Comparison of ENCODE assay signal across 11 cellular contexts in genomic region chr11:48017105-48017874, GRCh38. TPM values are rescaled to one million over a fixed set of nuclear protein-coding genes. Genes with fewer than 3 reads are reported as not detected.
DNase-seq lines count a peak whose midpoint lies in the region; ATAC-seq, FAIRE-seq and TF ChIP-seq lines count a peak whose summit lies in the region.
"Had no signal": no experiment of that assay in that cellular context is flagged by ENCODE, and none has a peak within 500 bp of the region (broad histone marks: within the 10 kb centered on the region; RNA-seq: fewer than 3 reads in every experiment).

No MANE protein-coding gene starts in this region.

- peaks cover 0 to 26% of the 10 kb centered on the region in 2 experiments; a peak in 2 of 4 replicates for H3K79me2 ChIP-seq in H1 (ENCODE audit: control insufficient read depth in 1 of 2, insufficient read depth in 2 of 2, low read length in 2 of 2)

- no peak overlapping the region for H2BK5ac ChIP-seq in H1 (ENCODE audit: low read depth, low read length)

- peak; percentile 82 for ATAC-seq in stimulated activated naive CD8-positive, alpha-beta T cell treated with anti-CD3 and anti-CD28 coated beads, Interleukin-15, amount 100 ng/mL, for 72 hours
- no peak for ATAC-seq in GM21528 (IDR thresholded peaks at IDR 0.05; ENCODE audit: low FRiP score, unreplicated experiment)

- WGBS in H1 (ENCODE audit: extremely low coverage in 1 of 2, insufficient coverage in 1 of 2, insufficient read length in 1 of 2, insufficient replicate concordance in 2 of 2, low coverage in 1 of 2, low lambda C conversion rate in 2 of 2, missing lambda C conversion rate in 1 of 2), 2 experiments = 83% methylated on average over 1 of the region's 1 CpG; no CpG with 5 or more reads in 1 of the 2 experiments
- 39 to 69% (median 55%) methylated on average over 1 of the region's 1 CpG for WGBS in ovary, 3 donors

- no peaks in the 10 kb centered on the region; a peak in 2 of 7 replicates for H3K27me3 ChIP-seq in H1 (replicated peaks in 1 of 4; ENCODE audit: control insufficient read depth in 3 of 4, extremely low read depth in 1 of 4, insufficient read depth in 3 of 4, low read length in 3 of 4)
- H3K27me3 ChIP-seq in vagina = no peaks in the 10 kb centered on the region
- no peaks in the 10 kb centered on the region for H3K27me3 ChIP-seq in ovary
- H3K27me3 ChIP-seq: suprapubic skin had no signal

- H3K36me3 ChIP-seq in H1 (ENCODE audit: control insufficient read depth in 2 of 4, insufficient read depth in 4 of 4, low read length in 3 of 4) = no peaks in the 10 kb centered on the region
- H3K36me3 ChIP-seq in vagina = no peaks in the 10 kb centered on the region
- H3K36me3 ChIP-seq in ovary = no peaks in the 10 kb centered on the region
- H3K36me3 ChIP-seq: suprapubic skin had no signal

- H3K23me2 ChIP-seq in H1 (ENCODE audit: low read depth, low read length) = no peaks in the 10 kb centered on the region; the same call in 1 of the 2 replicates

- no peak overlapping the region for H2AFZ ChIP-seq in H1 (ENCODE audit: low read length)

- H3K4me3 Mint-ChIP-seq in stimulated activated naive CD8-positive, alpha-beta T cell treated with anti-CD3 and anti-CD28 coated beads, Interleukin-15, amount 100 ng/mL, for 72 hours = peak overlapping the region; percentile 55 to 59

- H4K20me1 ChIP-seq in H1 (replicated peaks in 1 of 2; ENCODE audit: control insufficient read depth in 1 of 2, insufficient read depth in 2 of 2, low read length in 2 of 2) = peaks cover 3 to 5% of the 10 kb centered on the region in 2 experiments

- H3K79me1 ChIP-seq in H1 (ENCODE audit: low read depth, low read length) = peaks cover 10% of the 10 kb centered on the region; the same call in 1 of the 2 replicates

- no peak overlapping the region for H4K5ac ChIP-seq in H1 (ENCODE audit: insufficient read length, low read depth, low read length)

- FAIRE-seq in H1 (lab: Jason Lieb, UNC) = no peak

- H2BK12ac ChIP-seq in H1 (ENCODE audit: low read depth, low read length) = no peak overlapping the region

- TF ChIP-seq EP300 in H1 (IDR thresholded peaks at IDR 0.05; ENCODE audit: borderline replicate concordance in 1 of 2, low read depth in 2 of 2, low read length in 2 of 2) = no peak
- no peak for TF ChIP-seq EP300 in ovary (IDR thresholded peaks at IDR 0.05)

- H3K14ac ChIP-seq in H1 (ENCODE audit: insufficient read length) = no peak overlapping the region

- H3K18ac ChIP-seq in H1 (ENCODE audit: extremely low read depth, low read length) = no peak overlapping the region

- no peak overlapping the region for H4K8ac ChIP-seq in H1 (ENCODE audit: extremely low read depth, insufficient read depth, low read length)

- no peak overlapping the region for H3K56ac ChIP-seq in H1 (replicated peaks; ENCODE audit: insufficient read length, low read depth, low read length)

- TF ChIP-seq RAD21 in H1 (IDR thresholded peaks at IDR 0.05 in 1 of 2, conservative IDR thresholded peaks at IDR 0.05 in 1 of 2; ENCODE audit: low read depth in 2 of 2, low read length in 2 of 2) = no peak

- peak overlapping the region; percentile 48 to 75 for H3K27ac Mint-ChIP-seq in stimulated activated naive CD8-positive, alpha-beta T cell treated with anti-CD3 and anti-CD28 coated beads, Interleukin-15, amount 100 ng/mL, for 72 hours

- H3K4me2 ChIP-seq in H1 (ENCODE audit: insufficient read depth in 1 of 2, low read depth in 2 of 2, low read length in 2 of 2) = peak overlapping the region in 1 of 2 experiments; percentile 75; a peak in 1 of 4 replicates

- no peak overlapping the region for H2AK5ac ChIP-seq in H1 (ENCODE audit: low read depth, low read length)

- H3K4me1 ChIP-seq in H1 (replicated peaks in 1 of 4; ENCODE audit: control insufficient read depth in 3 of 4, insufficient read depth in 4 of 4, low read length in 3 of 4) (peaks cover 7 to 18% (median 13%) of the 10 kb centered on the region in 4 experiments), vagina (peaks cover 10% of the 10 kb centered on the region), ovary (ENCODE audit: insufficient read depth) (no peaks in the 10 kb centered on the region)

- no peak overlapping the region for H3K27ac ChIP-seq in H1 (ENCODE audit: low read depth, low read length)
- no peak overlapping the region for H3K27ac ChIP-seq in vagina
- no peak overlapping the region for H3K27ac ChIP-seq in ovary
- H3K27ac ChIP-seq: suprapubic skin had no signal

- no peaks in the 10 kb centered on the region for H3K9me3 Mint-ChIP-seq in stimulated activated naive CD8-positive, alpha-beta T cell treated with anti-CD3 and anti-CD28 coated beads, Interleukin-15, amount 100 ng/mL, for 72 hours

- no peak overlapping the region for H2BK15ac ChIP-seq in H1 (ENCODE audit: low read length)

- TF ChIP-seq CTCF in H1 (IDR thresholded peaks at IDR 0.05; ENCODE audit: control extremely low read depth in 1 of 3, insufficient read depth in 1 of 3, low read depth in 1 of 3, low read length in 3 of 3) (no peak), vagina (IDR thresholded peaks at IDR 0.05) (no peak), ovary (IDR thresholded peaks at IDR 0.05) (no peak)

- no peak overlapping the region for H3K4me3 ChIP-seq in H1 (ENCODE audit: extremely low read depth in 1 of 4, insufficient read depth in 2 of 4, low read depth in 3 of 4, low read length in 4 of 4)
- H3K4me3 ChIP-seq in vagina = no peak overlapping the region
- no peak overlapping the region for H3K4me3 ChIP-seq in ovary
- H3K4me3 ChIP-seq: suprapubic skin had no signal

- peak; percentile 63 for DNase-seq in activated CD4-positive, alpha-beta T cell treated with anti-CD3 and anti-CD28 coated beads for 48 hours
- no peak for DNase-seq in activated CD4-positive, alpha-beta T cell treated with anti-CD3 and anti-CD28 coated beads, Interleukin-2, amount 50 U/mL, for 4 hours
- DNase-seq in activated CD4-positive, alpha-beta T cell treated with anti-CD3 and anti-CD28 coated beads, Interleukin-2, amount 50 U/mL, for 48 hours = peak; percentile 47 to 58
- DNase-seq in H1 (ENCODE audit: low read depth in 1 of 2, low spot score in 2 of 2) (no peak), vagina (ENCODE audit: extremely low spot score in 2 of 2) (no peak), ovary (no peak)
- peak; percentile 31 to 75 for DNase-seq in stimulated activated naive CD8-positive, alpha-beta T cell treated with anti-CD3 and anti-CD28 coated beads, Interleukin-15, amount 100 ng/mL, for 72 hours
- DNase-seq: NCI-H1092, nucleus accumbens had no signal

- H3K4ac ChIP-seq in H1 (replicated peaks; ENCODE audit: insufficient read length, low read depth, low read length) = peak overlapping the region; percentile 16

- TF ChIP-seq POLR2A in H1 (IDR thresholded peaks at IDR 0.05; ENCODE audit: control extremely low read depth in 1 of 2, low read depth in 2 of 2, low read length in 2 of 2) (no peak), vagina (IDR thresholded peaks at IDR 0.05) (no peak), ovary (IDR thresholded peaks at IDR 0.05) (no peak)

- no peak overlapping the region for H3K9ac ChIP-seq in H1 (replicated peaks in 1 of 4; ENCODE audit: extremely low read depth in 1 of 4, low read depth in 3 of 4, low read length in 3 of 4)

- no peak overlapping the region for H4K91ac ChIP-seq in H1 (replicated peaks; ENCODE audit: insufficient read length, low read length)

- H3K27me3 Mint-ChIP-seq in stimulated activated naive CD8-positive, alpha-beta T cell treated with anti-CD3 and anti-CD28 coated beads, Interleukin-15, amount 100 ng/mL, for 72 hours = no peaks in the 10 kb centered on the region

- H2BK20ac ChIP-seq in H1 (ENCODE audit: low read length) = no peak overlapping the region

- H3K23ac ChIP-seq in H1 (ENCODE audit: insufficient read length) = no peak overlapping the region

- CTCF ChIA-PET in H1 (lab: Charles Lee; ENCODE audit: partially characterized antibody) = interaction anchor here (0.6 to 1.2 kb wide), 4 partner anchors 16 to 92 kb away, joined by 3 to 4 read pairs (median 3); no protein-coding TSS in a partner anchor

- POLR2A ChIA-PET in H1 (lab: Charles Lee; ENCODE audit: partially characterized antibody) = no interaction called here

- intact Hi-C loops in vagina (cut with DNase I) = no loop called here
- intact Hi-C loops in ovary (cut with DNase I) = no loop called here

- no peak overlapping the region for H2BK120ac ChIP-seq in H1 (replicated peaks; ENCODE audit: low read depth, low read length)

- peaks cover 84% of the 10 kb centered on the region for H3K4me1 Mint-ChIP-seq in stimulated activated naive CD8-positive, alpha-beta T cell treated with anti-CD3 and anti-CD28 coated beads, Interleukin-15, amount 100 ng/mL, for 72 hours

- H3K9me3 ChIP-seq in H1 (ENCODE audit: insufficient read depth in 2 of 2, low read depth in 1 of 2, low read length in 1 of 2) (no peaks in the 10 kb centered on the region), vagina (no peaks in the 10 kb centered on the region), ovary (no peaks in the 10 kb centered on the region)
- H3K9me3 ChIP-seq: suprapubic skin had no signal

TF ChIP-seq in H1, 55 proteins besides CTCF, POLR2A, EP300 and RAD21 (continues in another document):
- TF ChIP-seq CHD1 (IDR thresholded peaks at IDR 0.05; ENCODE audit: low read depth, low read length) = no peak
- TF ChIP-seq TAF7 (optimal IDR thresholded peaks at IDR 0.05; ENCODE audit: borderline replicate concordance, low read depth, low read length) = no peak
- TF ChIP-seq E2F6 (IDR thresholded peaks at IDR 0.05) = no peak
- no peak for TF ChIP-seq POLR2AphosphoS5 (IDR thresholded peaks at IDR 0.05; ENCODE audit: low read depth, low read length)
- TF ChIP-seq NANOG (IDR thresholded peaks at IDR 0.05; ENCODE audit: insufficient read depth, low read depth, low read length, poor library complexity, severe bottlenecking) = no peak
- no peak for TF ChIP-seq HDAC6 (IDR thresholded peaks at IDR 0.05; ENCODE audit: low read depth, low read length)

RNA-seq across cellular contexts. Expression of gene PTPRJ, which starts 36.9 kb away (rescaled TPM):
- 21.6 and 22.6 TPM in 2 replicates for total RNA-seq in H1 (2021; fragmentation: NEBNext Ultra II Directional; extraction: Animal tissue kit (Norgen Biotek cat#: 25700))
- polyA plus RNA-seq in H1 (2011; rRNA removed) (4.2 and 4.4 TPM in 2 replicates), ovary (1 to 10 TPM; 1.6 to 6.0 TPM)
- 4.9 TPM for polyA plus RNA-seq in H1 (2011; cell fraction: cytosol; rRNA removed)
- polyA plus RNA-seq in H1 (2011; cell fraction: nucleus; rRNA removed) = 6.3 TPM
- 8.3 to 11.1 TPM (median 9.2 TPM) in 4 replicates for polyA plus RNA-seq in H1 (2012, experiment 1 of 2)
- polyA plus RNA-seq in H1 (2012, experiment 2 of 2) = 2.5 TPM
- polyA plus RNA-seq in H1 (2013, experiment 1 of 2) = 13.2 TPM
- 14.0 TPM for polyA plus RNA-seq in H1 (2013, experiment 2 of 2)
- polyA minus RNA-seq in H1 (2011; rRNA and poly(A)+ RNA removed) = 9.0 and 9.8 TPM in 2 replicates
- polyA minus RNA-seq in H1 (2011; cell fraction: cytosol; rRNA and poly(A)+ RNA removed) = 8.5 TPM
- 7.9 TPM for polyA minus RNA-seq in H1 (2011; cell fraction: nucleus; rRNA and poly(A)+ RNA removed)
- total RNA-seq in vagina (4.7 TPM), ovary (10 to 100 TPM in 1 of 7 donors, 1 to 10 TPM in 6; 3.3 to 16.1 (median 5.5) TPM)

Comparison
In these comparisons a context has a peak if more than half of its experiments do, and no peak if none do; other contexts are left out.
1. DNase-seq: peak in activated CD4-positive, alpha-beta T cell treated with anti-CD3 and anti-CD28 coated beads for 48 hours (single experiment), activated CD4-positive, alpha-beta T cell treated with anti-CD3 and anti-CD28 coated beads, Interleukin-2, amount 50 U/mL, for 48 hours (2 of 2) and stimulated activated naive CD8-positive, alpha-beta T cell treated with anti-CD3 and anti-CD28 coated beads, Interleukin-15, amount 100 ng/mL, for 72 hours (2 of 2); none in activated CD4-positive, alpha-beta T cell treated with anti-CD3 and anti-CD28 coated beads, Interleukin-2, amount 50 U/mL, for 4 hours (0 of 2), H1 (0 of 2), vagina (0 of 2) and ovary (0 of 5).